Comparison of ENCODE assay signal across 16 cellular contexts in genomic region chr4:140935259-140935658, GRCh38.
DNase-seq lines count a peak whose midpoint lies in the region; ATAC-seq and TF ChIP-seq lines count a peak whose summit lies in the region.
"Had no signal": no experiment of that assay in that cellular context is flagged by ENCODE, and none has a peak within 500 bp of the region (broad histone marks: within the 10 kb centered on the region; RNA-seq: fewer than 3 reads in every experiment).

No MANE protein-coding gene starts in this region.

- H3F3A ChIP-seq in smooth muscle cell (ENCODE audit: low read depth): no peaks in the 10 kb centered on the region

- no peaks in the 10 kb centered on the region for H3K79me2 ChIP-seq in smooth muscle cell (ENCODE audit: low read depth)

- H3K4me1 ChIP-seq in gastroesophageal sphincter: peaks cover 8 to 64% (median 23%) of the 10 kb centered on the region in 3 donors
- peaks cover 0 to 97% (median 62%) of the 10 kb centered on the region in 4 donors for H3K4me1 ChIP-seq in sigmoid colon
- H3K4me1 ChIP-seq in smooth muscle cell (ENCODE audit: low read depth): no peaks in the 10 kb centered on the region
- H3K4me1 ChIP-seq: breast epithelium had no signal

- no peak for TF ChIP-seq EP300 in gastroesophageal sphincter (IDR thresholded peaks at IDR 0.05)
- peak in 3 of 4 donors; percentile 31 to 76 (median 48) for TF ChIP-seq EP300 in sigmoid colon (IDR thresholded peaks at IDR 0.05)

- H3K9me3 ChIP-seq in gastroesophageal sphincter: no peaks in the 10 kb centered on the region
- H3K9me3 ChIP-seq in sigmoid colon: no peaks in the 10 kb centered on the region
- no peaks in the 10 kb centered on the region for H3K9me3 ChIP-seq in smooth muscle cell (replicated peaks; ENCODE audit: low read depth)
- H3K9me3 ChIP-seq: breast epithelium had no signal

- no peak overlapping the region for H3K4me2 ChIP-seq in smooth muscle cell

- H2AFZ ChIP-seq in smooth muscle cell (ENCODE audit: low read depth): no peak overlapping the region

- H3K27ac ChIP-seq in gastroesophageal sphincter (peak overlapping the region; percentile 27 to 75 (median 60)), sigmoid colon (peak overlapping the region; percentile 17 to 80 (median 66)), smooth muscle cell (ENCODE audit: low read depth) (no peak overlapping the region)
- H3K27ac ChIP-seq: breast epithelium, C4-2B had no signal

- H3K36me3 ChIP-seq in gastroesophageal sphincter (no peaks in the 10 kb centered on the region), sigmoid colon (no peaks in the 10 kb centered on the region), smooth muscle cell (ENCODE audit: low read depth) (no peaks in the 10 kb centered on the region)
- H3K36me3 ChIP-seq: breast epithelium had no signal

- TF ChIP-seq CTCF in gastroesophageal sphincter (IDR thresholded peaks at IDR 0.05) (no peak), sigmoid colon (IDR thresholded peaks at IDR 0.05) (no peak), smooth muscle cell (IDR thresholded peaks at IDR 0.05; ENCODE audit: borderline replicate concordance, insufficient read depth, poor library complexity, severe bottlenecking) (no peak)

- H3K27me3 ChIP-seq in gastroesophageal sphincter (no peaks in the 10 kb centered on the region), sigmoid colon (no peaks in the 10 kb centered on the region), smooth muscle cell (ENCODE audit: low read depth) (peaks cover 54% of the 10 kb centered on the region)
- H3K27me3 ChIP-seq: breast epithelium had no signal

- ATAC-seq in gastroesophageal sphincter: peak; percentile 84
- no peak for ATAC-seq in HG03095 (IDR thresholded peaks at IDR 0.05; ENCODE audit: unreplicated experiment)
- ATAC-seq: T-helper 17 cell had no signal

- intact Hi-C loops in sigmoid colon (cut with DNase I): no loop called here

- no peak overlapping the region for H3K9ac ChIP-seq in smooth muscle cell (ENCODE audit: low read depth)

- H3K4me3 ChIP-seq in gastroesophageal sphincter (no peak overlapping the region), sigmoid colon (no peak overlapping the region), smooth muscle cell (no peak overlapping the region)
- H3K4me3 ChIP-seq: breast epithelium had no signal

- H4K20me1 ChIP-seq in smooth muscle cell (ENCODE audit: low read depth): no peaks in the 10 kb centered on the region

- TF ChIP-seq POLR2A in gastroesophageal sphincter (IDR thresholded peaks at IDR 0.05) (no peak), sigmoid colon (IDR thresholded peaks at IDR 0.05) (no peak)

- DNase-seq in GM03348 (ENCODE audit: low spot score) (peak; percentile 12), NCI-H69 (lab: John Stamatoyannopoulos, UW) (peak; percentile 88), sigmoid colon (peak; percentile 84), smooth muscle cell (lab: John Stamatoyannopoulos, UW; ENCODE audit: unreplicated experiment) (no peak), occipital lobe (lab: John Stamatoyannopoulos, UW) (no peak), HCEC 1CT (no peak)
- DNase-seq: activated CD4-positive, alpha-beta T cell treated with anti-CD3 and anti-CD28 coated beads, Interleukin-2, amount 10 ng/mL, durations not matched to agents 7 days and 5 days; KG1; mesendoderm; NCI-H1930; OCI-M1; T-helper 17 cell had no signal

- WGBS in gastroesophageal sphincter (ENCODE audit: low coverage in 1 of 2), 2 donors: 3 to 5% methylated on average over 4 of the region's 4 CpGs
- WGBS in sigmoid colon, 2 donors: 22 to 40% methylated on average over 4 of the region's 4 CpGs
- 74% methylated on average over 4 of the region's 4 CpGs for WGBS in smooth muscle cell (ENCODE audit: low lambda C conversion rate)

Comparison
In these comparisons a context has a peak if more than half of its experiments do, and no peak if none do; other contexts are left out.
1. DNase-seq: peak in GM03348 (single experiment), NCI-H69 (single experiment) and sigmoid colon (single experiment); none in smooth muscle cell (single experiment), occipital lobe (single experiment) and HCEC 1CT (single experiment).